In genomic region chr2:74507145-74507925, GRCh38 we compare ENCODE assay signal across 8 cellular contexts. TPM values are rescaled to one million over a fixed set of nuclear protein-coding genes. Genes with fewer than 3 reads are reported as not detected.
DNase-seq lines count a peak whose midpoint lies in the region; ATAC-seq, FAIRE-seq and TF ChIP-seq lines count a peak whose summit lies in the region.

Gene PCGF1 (minus strand): TSS chr2:74507695. CDS start chr2:74507668, 27 bp downstream.

- H3K9me3 Mint-ChIP-seq in T-cell, result no peaks in the 10 kb centered on the region

- H3K4me1 ChIP-seq in heart left ventricle, result peaks cover 4 to 55% (median 35%) of the 10 kb centered on the region in 12 donors
- peaks cover 35% of the 10 kb centered on the region for H3K4me1 ChIP-seq in upper lobe of right lung

- H3K27ac Mint-ChIP-seq in T-cell, result peak within 1 kb of the TSS; percentile 100

- POLR2A ChIA-PET in T-cell (lab: Charles Lee), result interaction anchor here in 1 of 2 donors (0.6 kb wide), 1 partner anchor 307 kb away, joined by 4 read pairs; no protein-coding TSS in a partner anchor

- H3K27me3 Mint-ChIP-seq in T-cell, result peaks cover 30 to 47% of the 10 kb centered on the region in 2 donors

- DNase-seq in GM12891 (ENCODE audit: insufficient read length, low spot score), result peak; percentile 94
- peak; percentile 91 for DNase-seq in NCI-H1436 treated with DMSO at 0.1 percent for 48 hours (lab: John Stamatoyannopoulos, UW)
- peak; percentile 92 to 100 (median 98) for DNase-seq in T-cell
- peak; percentile 99 to 100 (median 99) for DNase-seq in heart left ventricle
- peak; percentile 91 to 99 (median 98) for DNase-seq in posterior cingulate gyrus
- DNase-seq in upper lobe of right lung, result peak; percentile 100

- H3K36me3 Mint-ChIP-seq in T-cell, result peaks cover 29% of the 10 kb centered on the region

- TF ChIP-seq CTCF in heart left ventricle (IDR thresholded peaks at IDR 0.05) (peak; percentile 21 to 64 (median 42)), upper lobe of right lung (IDR thresholded peaks at IDR 0.05) (peak; percentile 40)

- H3K9me3 ChIP-seq in heart left ventricle (no peaks in the 10 kb centered on the region), upper lobe of right lung (no peaks in the 10 kb centered on the region)

- H3K36me3 ChIP-seq in heart left ventricle (peaks cover 0 to 18% (median 15%) of the 10 kb centered on the region in 9 donors), upper lobe of right lung (peaks cover 14% of the 10 kb centered on the region)

- 0 to 1% (median 1%) methylated on average over 55 to 56 of the region's 56 CpGs for WGBS in adipose tissue, 3 donors
- WGBS in heart left ventricle, 4 donors, result 0 to 2% (median 1%) methylated on average over 16 to 56 of the region's 56 CpGs

- H3K4me3 Mint-ChIP-seq in T-cell, result peak within 1 kb of the TSS; percentile 94 to 100 (median 95)

- FAIRE-seq in GM12891 (lab: Jason Lieb, UNC), result peak; percentile 93

- CTCF ChIA-PET in T-cell (lab: Charles Lee), result interaction anchor here (0.6 to 1.4 kb wide), 4 partner anchors 23 to 481 kb away, joined by 3 to 7 read pairs (median 6); partner anchors contain the start of genes CCDC142 (in 1 of the 2) and TTC31 (in 1 of the 2)

- ATAC-seq in HG02840 (IDR thresholded peaks at IDR 0.05; ENCODE audit: low FRiP score, unreplicated experiment) (peak; percentile 92), T-cell (replicated peaks in 1 of 4) (peak; percentile 93 to 95 (median 94)), heart left ventricle (peak; percentile 95 to 97 (median 96)), upper lobe of right lung (peak; percentile 93)

- TF ChIP-seq POLR2A in GM12891 (IDR thresholded peaks at IDR 0.05; ENCODE audit: low read depth, low read length), result peak; percentile 91
- TF ChIP-seq POLR2A in heart left ventricle (IDR thresholded peaks at IDR 0.05), result peak in 1 of 2 donors; percentile 55

- H3K4me3 ChIP-seq in heart left ventricle (peak within 1 kb of the TSS; percentile 41 to 92 (median 78)), upper lobe of right lung (peak within 1 kb of the TSS; percentile 84)

- intact Hi-C loops in heart left ventricle (cut with DNase I) (loop anchor here in 4 of 10 donors (1.0 to 5.0 kb wide), 6 partner anchors 21 to 80 kb away; partner anchors contain the start of genes AUP1 (in 2 of the 4), HTRA2 (in 2 of the 4), TTC31 (in 2 of the 4) and CCDC142 (in 1 of the 4)), posterior cingulate gyrus (cut with DNase I) (loop anchor here (1.0 kb wide), 1 partner anchor 24 kb away; the partner anchor contains the start of gene TTC31), upper lobe of right lung (cut with DNase I) (no loop called here)

- peaks cover 41 to 57% (median 51%) of the 10 kb centered on the region in 3 donors for H3K4me1 Mint-ChIP-seq in T-cell

- H3K27ac ChIP-seq in adipose tissue (ENCODE audit: low read depth, low read length) (peak within 1 kb of the TSS; percentile 89), heart left ventricle (peak within 1 kb of the TSS; percentile 95 to 100 (median 98)), upper lobe of right lung (peak within 1 kb of the TSS; percentile 99)

- H3K27me3 ChIP-seq in heart left ventricle, result peaks cover 9 to 53% (median 23%) of the 10 kb centered on the region in 9 donors
- peaks cover 20% of the 10 kb centered on the region for H3K27me3 ChIP-seq in upper lobe of right lung

TF ChIP-seq in GM12891, 5 proteins besides CTCF, POLR2A, EP300 and RAD21:
- TF ChIP-seq SPI1 (IDR thresholded peaks at IDR 0.05; ENCODE audit: low read depth, low read length) (no peak), POU2F2 (IDR thresholded peaks at IDR 0.05; ENCODE audit: low read depth, low read length) (no peak), PAX5 (IDR thresholded peaks at IDR 0.05; ENCODE audit: insufficient read depth, low read length, severe bottlenecking) (no peak), TAF1 (IDR thresholded peaks at IDR 0.05; ENCODE audit: low read depth, low read length) (peak; percentile 91), POLR2AphosphoS5 (IDR thresholded peaks at IDR 0.05; ENCODE audit: low read depth, low read length) (peak; percentile 80; the same call in 1 of the 2 replicates)

RNA-seq across cellular contexts. Expression of gene PCGF1, which starts in this region (rescaled TPM):
- 17.0 TPM for polyA plus RNA-seq in GM12891 (2012; ENCODE audit: low read depth, missing spikeins)
- total RNA-seq in T-cell (10 to 100 TPM; 17.6 to 34.3 (median 28.0) TPM), heart left ventricle (10 to 100 TPM; 10.6 to 22.3 (median 16.5) TPM), upper lobe of right lung (30.1 TPM)
- polyA plus RNA-seq in adipose tissue (10 to 100 TPM; 11.1 to 22.5 (median 11.5) TPM), heart left ventricle (10 to 100 TPM; 22.5 to 24.9 TPM)

Comparison
In these comparisons a context has a peak if more than half of its experiments do, and no peak if none do; other contexts are left out.
1. Peak in every context shown above with its lines: DNase-seq, ATAC-seq, H3K4me3 ChIP-seq and H3K27ac ChIP-seq.